Comparison of ENCODE assay signal across 14 cellular contexts in the genomic region with DNA sequence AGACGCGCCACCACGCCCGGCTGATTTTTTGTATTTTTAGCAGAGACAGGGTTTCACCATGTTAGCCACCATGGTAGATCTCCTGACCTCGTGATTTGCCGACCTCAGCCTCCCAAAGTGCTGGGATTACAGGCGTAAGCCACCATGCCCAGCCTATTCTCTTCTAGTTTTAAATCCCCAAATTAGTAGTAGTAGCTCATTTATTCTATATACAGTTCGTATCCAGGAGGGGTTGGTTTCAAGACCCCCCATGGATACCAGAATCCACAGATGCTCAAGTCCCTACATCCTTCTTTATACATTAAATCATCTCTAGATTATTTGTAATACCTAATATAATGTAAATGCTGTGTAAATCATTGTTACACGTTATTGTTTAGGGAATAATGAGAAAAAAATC.
"Had no signal": no experiment of that assay in that cellular context is flagged by ENCODE, and none has a peak within 500 bp of the region (broad histone marks: within the 10 kb centered on the region; RNA-seq: fewer than 3 reads in every experiment).

No MANE protein-coding gene starts in this region.

- ATAC-seq: left cardiac atrium, lower lobe of right lung, psoas muscle, right lobe of liver had no signal

- DNase-seq: activated CD4-positive, alpha-beta T cell treated with anti-CD3 and anti-CD28 coated beads for 48 hours; activated naive CD4-positive, alpha-beta T cell treated with Interleukin-2 at 50 U/mL for 16 hours; activated T-cell treated with anti-CD3 and anti-CD28 coated beads, Interleukin-2, amount 50 U/mL, for 1 hour; amygdala; dermis blood vessel endothelial cell; left cardiac atrium; lower lobe of right lung; midbrain; psoas muscle; right lobe of liver; stimulated activated naive CD4-positive, alpha-beta T cell; T-helper 9 cell had no signal

- H3K27me3 ChIP-seq: right lobe of liver, suprapubic skin, upper lobe of left lung had no signal

- H3K4me3 ChIP-seq: lower lobe of right lung, right lobe of liver, suprapubic skin, upper lobe of left lung had no signal

- H3K27ac ChIP-seq: lower lobe of right lung, psoas muscle, right lobe of liver, suprapubic skin, upper lobe of left lung had no signal

- H3K4me1 ChIP-seq: psoas muscle had no signal
